ENCODE assay signal across 8 cellular contexts in the genomic region with DNA sequence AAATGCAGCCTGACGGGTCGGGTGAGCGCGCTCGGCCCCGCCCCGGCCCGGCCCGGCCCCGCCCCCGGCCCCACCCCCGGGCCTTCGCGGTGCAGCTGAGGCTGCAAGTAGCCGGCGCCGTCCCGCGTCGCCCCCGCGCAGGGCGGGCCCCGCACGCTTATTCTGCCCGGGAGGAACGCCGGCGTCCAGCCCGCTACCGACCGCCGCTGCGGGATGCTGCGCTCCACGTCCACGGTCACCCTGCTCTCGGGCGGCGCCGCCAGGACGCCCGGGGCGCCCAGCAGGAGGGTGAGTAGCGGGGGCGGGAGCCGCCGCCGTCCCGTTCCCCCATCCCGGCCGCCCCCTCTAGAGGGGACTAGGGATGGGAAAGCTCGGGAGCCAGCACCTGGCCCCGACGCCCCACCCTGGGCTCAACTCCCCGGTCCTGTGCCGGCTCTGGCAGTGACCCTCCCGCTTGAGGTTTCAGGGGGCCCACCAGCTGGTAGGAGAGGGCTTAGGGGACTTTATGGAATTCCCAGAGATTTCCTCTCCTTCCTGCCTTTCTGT. TPM values are rescaled to one million over a fixed set of nuclear protein-coding genes. Genes with fewer than 3 reads are reported as not detected.
DNase-seq lines count a peak whose midpoint lies in the region; ATAC-seq and TF ChIP-seq lines count a peak whose summit lies in the region.

Gene MYZAP, plus strand, starts transcription at position 83 of the 546 bp plus-strand sequence. Its CDS starts 131 bp downstream, at position 214.

- no peak within 1 kb of the TSS for H3K27ac ChIP-seq in CD4-positive, alpha-beta T cell (ENCODE audit: low read depth, low read length)

- no peaks in the 10 kb centered on the region for H3K36me3 ChIP-seq in NT2/D1 (ENCODE audit: insufficient read depth, insufficient read length, low read length)

- CTCF ChIA-PET in CD4-positive, alpha-beta T cell (lab: Charles Lee) = no interaction called here

- peak within 1 kb of the TSS; percentile 80 for H3K4me3 Mint-ChIP-seq in CD4-positive, alpha-beta T cell
- H3K4me3 Mint-ChIP-seq in progenitor cell of endocrine pancreas (ENCODE audit: low read depth) = peak within 1 kb of the TSS; percentile 76

- peak; percentile 8 to 61 (median 40) for DNase-seq in CD4-positive, alpha-beta T cell
- DNase-seq in NT2/D1 (ENCODE audit: low read depth, low spot score) = no peak
- peak; percentile 44 for DNase-seq in activated naive CD4-positive, alpha-beta T cell treated with Interleukin-2 at 50 U/mL for 16 hours
- peak; percentile 84 for DNase-seq in Right ventricle myocardium superior
- DNase-seq in progenitor cell of endocrine pancreas (ENCODE audit: low spot score, unreplicated experiment) = peak; percentile 55
- no peak for DNase-seq in NCI-H1930 (lab: John Stamatoyannopoulos, UW)

- no peaks in the 10 kb centered on the region for H3K9me3 ChIP-seq in CD4-positive, alpha-beta T cell (ENCODE audit: control insufficient read depth, low read length)
- H3K9me3 ChIP-seq in NT2/D1 (ENCODE audit: insufficient read depth, low read length) = no peaks in the 10 kb centered on the region

- POLR2A ChIA-PET in CD4-positive, alpha-beta T cell (lab: Charles Lee) = no interaction called here

- H3K27me3 Mint-ChIP-seq in CD4-positive, alpha-beta T cell = peaks cover 18% of the 10 kb centered on the region
- peaks cover 14% of the 10 kb centered on the region for H3K27me3 Mint-ChIP-seq in progenitor cell of endocrine pancreas

- H3K4me1 ChIP-seq in NT2/D1 (ENCODE audit: insufficient read depth, insufficient read length) = peaks cover 4% of the 10 kb centered on the region

- peaks cover 10% of the 10 kb centered on the region for H3K27me3 ChIP-seq in CD4-positive, alpha-beta T cell (ENCODE audit: control insufficient read depth, insufficient read depth, low read length)
- H3K27me3 ChIP-seq in NT2/D1 (ENCODE audit: insufficient read depth, insufficient read length) = peaks cover 35% of the 10 kb centered on the region

- H3K4me1 Mint-ChIP-seq in CD4-positive, alpha-beta T cell (ENCODE audit: low read depth) = peaks cover 42% of the 10 kb centered on the region
- H3K4me1 Mint-ChIP-seq in progenitor cell of endocrine pancreas (ENCODE audit: low read depth) = peaks cover 32% of the 10 kb centered on the region

- H3K4me3 ChIP-seq in NT2/D1 (ENCODE audit: insufficient read length, low read depth) = peak within 1 kb of the TSS; percentile 45

- H3K9me3 Mint-ChIP-seq in CD4-positive, alpha-beta T cell = no peaks in the 10 kb centered on the region
- H3K9me3 Mint-ChIP-seq in progenitor cell of endocrine pancreas (ENCODE audit: low read depth) = no peaks in the 10 kb centered on the region

- no peaks in the 10 kb centered on the region for H3K36me3 Mint-ChIP-seq in CD4-positive, alpha-beta T cell (ENCODE audit: low read depth)
- H3K36me3 Mint-ChIP-seq in progenitor cell of endocrine pancreas (ENCODE audit: insufficient read depth) = peaks cover 1% of the 10 kb centered on the region

- peak; percentile 73 for ATAC-seq in CD4-positive, alpha-beta T cell (ENCODE audit: poor library complexity)
- peak; percentile 62 for ATAC-seq in Right ventricle myocardium superior (ENCODE audit: poor library complexity)
- no peak for ATAC-seq in GM21576 (IDR thresholded peaks at IDR 0.05; ENCODE audit: unreplicated experiment)
- ATAC-seq in GM21786 (IDR thresholded peaks at IDR 0.05; ENCODE audit: unreplicated experiment) = no peak

- TF ChIP-seq CTCF in CD4-positive, alpha-beta T cell (IDR thresholded peaks at IDR 0.05) = no peak
- no peak for TF ChIP-seq CTCF in progenitor cell of endocrine pancreas (IDR thresholded peaks at IDR 0.05; ENCODE audit: unreplicated experiment)

- peak within 1 kb of the TSS; percentile 32 for H3K27ac Mint-ChIP-seq in CD4-positive, alpha-beta T cell
- H3K27ac Mint-ChIP-seq in progenitor cell of endocrine pancreas = peak within 1 kb of the TSS; percentile 5

- intact Hi-C loops in CD4-positive, alpha-beta T cell (cut with DNase I, micrococcal nuclease) = loop anchor here in 1 of 2 experiments (10.0 kb wide), 1 partner anchor 113 kb away; the partner anchor contains the start of gene POLR2M
- intact Hi-C loops in Right ventricle myocardium superior (cut with DNase I) = no loop called here

- peak within 1 kb of the TSS; percentile 57 for H3K9ac ChIP-seq in NT2/D1 (ENCODE audit: insufficient read length, low read depth)

RNA-seq across cellular contexts. Expression of gene MYZAP, which starts in this region (rescaled TPM):
- total RNA-seq in CD4-positive, alpha-beta T cell = 1 to 10 TPM in 1 of 2 experiments, under 1 TPM in 1; 0.66 to 1.1 TPM
- total RNA-seq in Right ventricle myocardium superior = 966 TPM
- total RNA-seq in progenitor cell of endocrine pancreas = 11.5 and 11.9 TPM in 2 replicates

Comparison
In these comparisons a context has a peak if more than half of its experiments do, and no peak if none do; other contexts are left out.
1. RNA of gene MYZAP (total RNA-seq): 966 TPM in Right ventricle myocardium superior (single experiment); 11.5 to 11.9 TPM in progenitor cell of endocrine pancreas and 0.66 to 1.1 TPM in CD4-positive, alpha-beta T cell; every median in the first group is over 10 times any median in the second.
2. ATAC-seq: peak in CD4-positive, alpha-beta T cell (single experiment) and Right ventricle myocardium superior (single experiment); none in GM21576 (single experiment) and GM21786 (single experiment).
3. DNase-seq: peak in CD4-positive, alpha-beta T cell (10 of 10), activated naive CD4-positive, alpha-beta T cell treated with Interleukin-2 at 50 U/mL for 16 hours (single experiment), Right ventricle myocardium superior (single experiment) and progenitor cell of endocrine pancreas (single experiment); none in NT2/D1 (single experiment) and NCI-H1930 (0 of 2).